In the genomic region with DNA sequence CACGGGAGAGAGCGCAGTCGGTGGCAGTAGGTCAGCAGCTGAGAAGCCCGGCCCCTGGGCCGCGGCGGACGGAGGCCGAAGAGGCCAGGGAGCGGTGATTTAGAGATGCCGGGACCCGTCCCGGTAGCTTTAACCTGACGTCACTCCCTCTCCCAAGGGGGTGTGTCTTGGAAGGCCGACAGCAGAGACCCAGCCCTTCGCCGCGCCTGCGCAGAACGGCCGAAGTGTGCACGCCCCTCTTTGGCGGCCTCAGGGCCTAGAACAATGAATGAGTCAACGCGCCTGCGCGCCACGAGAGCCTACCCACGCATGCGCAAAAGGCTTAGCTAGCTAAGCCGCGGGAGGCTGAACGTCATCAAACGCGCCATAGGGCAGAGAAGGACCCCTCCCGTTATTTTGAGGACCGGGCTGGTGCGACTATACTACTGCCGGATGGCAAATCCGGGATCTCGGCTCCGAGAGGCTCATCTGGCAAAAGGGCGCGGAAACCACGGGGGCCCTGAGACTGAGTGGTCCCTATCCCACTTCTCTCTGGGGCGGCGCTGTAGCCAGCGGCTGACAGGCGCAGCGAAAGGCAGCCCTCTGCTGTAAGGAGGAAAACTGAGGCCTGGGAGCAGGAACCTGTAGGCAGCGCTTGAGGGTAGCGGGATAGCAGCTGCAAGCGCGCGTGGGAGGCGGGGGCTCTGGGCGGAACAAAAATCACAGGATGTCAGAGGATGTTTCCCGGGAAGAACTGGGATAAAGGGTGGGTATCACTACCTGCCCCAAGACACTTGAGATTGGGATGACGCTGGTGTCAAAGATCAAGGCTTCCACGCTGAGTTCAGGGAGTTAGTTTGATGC, we compare ENCODE assay signal across 2 cellular contexts.
TF ChIP-seq lines count a peak whose summit lies in the region.

A gene with protein sequence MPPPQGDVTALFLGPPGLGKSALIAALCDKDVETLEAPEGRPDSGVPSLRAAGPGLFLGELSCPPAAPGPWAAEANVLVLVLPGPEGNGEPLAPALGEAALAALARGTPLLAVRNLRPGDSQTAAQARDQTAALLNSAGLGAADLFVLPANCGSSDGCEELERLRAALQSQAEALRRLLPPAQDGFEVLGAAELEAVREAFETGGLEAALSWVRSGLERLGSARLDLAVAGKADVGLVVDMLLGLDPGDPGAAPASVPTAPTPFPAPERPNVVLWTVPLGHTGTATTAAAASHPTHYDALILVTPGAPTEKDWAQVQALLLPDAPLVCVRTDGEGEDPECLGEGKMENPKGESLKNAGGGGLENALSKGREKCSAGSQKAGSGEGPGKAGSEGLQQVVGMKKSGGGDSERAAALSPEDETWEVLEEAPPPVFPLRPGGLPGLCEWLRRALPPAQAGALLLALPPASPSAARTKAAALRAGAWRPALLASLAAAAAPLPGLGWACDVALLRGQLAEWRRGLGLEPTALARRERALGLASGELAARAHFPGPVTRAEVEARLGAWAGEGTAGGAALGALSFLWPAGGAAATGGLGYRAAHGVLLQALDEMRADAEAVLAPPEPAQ (minus strand): TSS at position 136 of the 843 bp plus-strand sequence. CDS start 796 bp downstream, outside the sequence.
A gene with protein sequence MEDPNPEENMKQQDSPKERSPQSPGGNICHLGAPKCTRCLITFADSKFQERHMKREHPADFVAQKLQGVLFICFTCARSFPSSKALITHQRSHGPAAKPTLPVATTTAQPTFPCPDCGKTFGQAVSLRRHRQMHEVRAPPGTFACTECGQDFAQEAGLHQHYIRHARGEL (plus strand): TSS at position 597 of the 843 bp plus-strand sequence. CDS start 514 bp downstream, outside the sequence.

TF ChIP-seq in IMR-90, 13 proteins besides CTCF, POLR2A, EP300 and RAD21:
- TF ChIP-seq BHLHE40 (IDR thresholded peaks at IDR 0.05; ENCODE audit: low read depth, low read length) (0 out of 2 replicates have a peak, but pooled peaks have one; percentile 5), NFE2L2 (IDR thresholded peaks at IDR 0.05; ENCODE audit: low read depth, low read length) (0 out of 2 replicates have a peak, but pooled peaks have one; percentile 9), MXI1 (IDR thresholded peaks at IDR 0.05; ENCODE audit: borderline replicate concordance, low read depth, low read length) (0 out of 2 replicates have a peak, but pooled peaks have one; percentile 57), SMC3 (IDR thresholded peaks at IDR 0.05; ENCODE audit: low read depth, low read length) (0 out of 2 replicates have a peak, but pooled peaks have one; percentile 14), FOS (IDR thresholded peaks at IDR 0.05; ENCODE audit: low read depth, low read length) (no peak), MAZ (IDR thresholded peaks at IDR 0.05; ENCODE audit: borderline replicate concordance, low read depth, low read length) (peak; percentile 57; the same call in 1 of the 2 replicates), CEBPB (IDR thresholded peaks at IDR 0.05; ENCODE audit: low read depth, low read length) (no peak), RCOR1 (IDR thresholded peaks at IDR 0.05; ENCODE audit: insufficient replicate concordance, low read length) (no peak)

TF ChIP-seq in endothelial cell of umbilical vein, 7 proteins besides CTCF, POLR2A, EP300 and RAD21:
- TF ChIP-seq POLR2AphosphoS5 (IDR thresholded peaks at IDR 0.05; ENCODE audit: insufficient read depth, low read depth, low read length): peak; percentile 68
- no peak for TF ChIP-seq FOS (IDR thresholded peaks at IDR 0.05; ENCODE audit: borderline replicate concordance, insufficient read depth, low read length)
- no peak for TF ChIP-seq MYC (IDR thresholded peaks at IDR 0.05; ENCODE audit: low read depth, low read length)
- TF ChIP-seq, protein P1, sequence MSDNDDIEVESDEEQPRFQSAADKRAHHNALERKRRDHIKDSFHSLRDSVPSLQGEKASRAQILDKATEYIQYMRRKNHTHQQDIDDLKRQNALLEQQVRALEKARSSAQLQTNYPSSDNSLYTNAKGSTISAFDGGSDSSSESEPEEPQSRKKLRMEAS (IDR thresholded peaks at IDR 0.05; ENCODE audit: insufficient read depth, insufficient read length): peak; percentile 65
- TF ChIP-seq GATA2 (IDR thresholded peaks at IDR 0.05; ENCODE audit: insufficient read depth, insufficient read length, low read depth, low read length): no peak
- TF ChIP-seq EZH2 (IDR thresholded peaks at IDR 0.05; ENCODE audit: borderline replicate concordance, low read depth, low read length, severe bottlenecking): no peak
- peak; percentile 62 for TF ChIP-seq JUN (IDR thresholded peaks at IDR 0.05; ENCODE audit: borderline replicate concordance, insufficient read depth, insufficient read length, low read depth)
